ENCODE assay signal across 17 cellular contexts in genomic region chr1:54479251-54479650, GRCh38.
A peak's percentile ranks its signal among the peaks of the same experiment; 100 is the strongest.
DNase-seq lines count a peak whose midpoint lies in the region; ATAC-seq and TF ChIP-seq lines count a peak whose summit lies in the region.
"Had no signal": no experiment of that assay in that cellular context is flagged by ENCODE, and none has a peak within 500 bp of the region (broad histone marks: within the 10 kb centered on the region; RNA-seq: fewer than 3 reads in every experiment).

No MANE protein-coding gene starts in this region.

- H2AFZ ChIP-seq in DND-41 (ENCODE audit: low read depth, low read length) (no peak overlapping the region), neural progenitor cell (replicated peaks) (no peak overlapping the region)

- H3K4me1 ChIP-seq in DND-41 (ENCODE audit: insufficient read depth, low read length) (peaks cover 75% of the 10 kb centered on the region), neural progenitor cell (peaks cover 49% of the 10 kb centered on the region)

- H3K4me3 Mint-ChIP-seq in activated CD8-positive, alpha-beta T cell treated with anti-CD3 and anti-CD28 coated beads, Interleukin-2, amount 10 ng/mL, durations not matched to agents 7 days and 5 days = no peak overlapping the region
- H3K4me3 Mint-ChIP-seq in activated CD8-positive, alpha-beta T cell treated with anti-CD3 and anti-CD28 coated beads for 36 hours = no peak overlapping the region
- peak overlapping the region; percentile 66 to 88 for H3K4me3 Mint-ChIP-seq in effector memory CD8-positive, alpha-beta T cell
- H3K4me3 Mint-ChIP-seq in neural progenitor cell = no peak overlapping the region
- H3K4me3 Mint-ChIP-seq: CD14-positive monocyte had no signal

- H3K4me1 Mint-ChIP-seq in activated CD8-positive, alpha-beta T cell treated with anti-CD3 and anti-CD28 coated beads, Interleukin-2, amount 10 ng/mL, durations not matched to agents 7 days and 5 days (ENCODE audit: low read depth) = peaks cover 60% of the 10 kb centered on the region
- H3K4me1 Mint-ChIP-seq in activated CD8-positive, alpha-beta T cell treated with anti-CD3 and anti-CD28 coated beads for 36 hours (ENCODE audit: low read depth) = peaks cover 59% of the 10 kb centered on the region
- H3K4me1 Mint-ChIP-seq in effector memory CD8-positive, alpha-beta T cell (ENCODE audit: low read depth in 2 of 2) = peaks cover 69 to 70% of the 10 kb centered on the region in 2 donors
- H3K4me1 Mint-ChIP-seq in neural progenitor cell = peaks cover 72% of the 10 kb centered on the region

- POLR2A ChIA-PET in activated CD8-positive, alpha-beta T cell treated with anti-CD3 and anti-CD28 coated beads, Interleukin-2, amount 10 ng/mL, durations not matched to agents 7 days and 5 days (lab: Charles Lee) = interaction anchor here (1.1 kb wide), 1 partner anchor 73 kb away, joined by 3 read pairs; the partner anchor contains the start of gene SSBP3
- POLR2A ChIA-PET in activated CD8-positive, alpha-beta T cell treated with anti-CD3 and anti-CD28 coated beads for 36 hours (lab: Charles Lee) = no interaction called here

- ATAC-seq in activated CD8-positive, alpha-beta T cell treated with anti-CD3 and anti-CD28 coated beads, Interleukin-2, amount 10 ng/mL, durations not matched to agents 7 days and 5 days = no peak
- ATAC-seq in activated CD8-positive, alpha-beta T cell treated with anti-CD3 and anti-CD28 coated beads for 36 hours = no peak
- ATAC-seq in DND-41 (ENCODE audit: insufficient read depth, low read depth) (no peak), HG02970 (IDR thresholded peaks at IDR 0.05; ENCODE audit: low FRiP score, unreplicated experiment) (no peak)
- no peak for ATAC-seq in effector memory CD8-positive, alpha-beta T cell (replicated peaks)
- ATAC-seq: Panc1, Right ventricle myocardium inferior had no signal

- DNase-seq in activated CD8-positive, alpha-beta T cell treated with anti-CD3 and anti-CD28 coated beads, Interleukin-2, amount 10 ng/mL, durations not matched to agents 7 days and 5 days = no peak
- no peak for DNase-seq in activated CD8-positive, alpha-beta T cell treated with anti-CD3 and anti-CD28 coated beads for 36 hours
- DNase-seq in DND-41 (no peak), neural progenitor cell (ENCODE audit: low spot score) (no peak), NCI-H1105 (lab: John Stamatoyannopoulos, UW) (no peak), NCI-H526 treated with DMSO at 0.1 percent for 48 hours (lab: John Stamatoyannopoulos, UW) (no peak)
- no peak for DNase-seq in effector memory CD8-positive, alpha-beta T cell
- DNase-seq: 8988T, Karpas-422, MM.1S, NCI-H1105 treated with DMSO at 0.1 percent for 48 hours, NCI-H187, NCI-H446 treated with DMSO at 0.1 percent for 48 hours had no signal

- CTCF ChIA-PET in activated CD8-positive, alpha-beta T cell treated with anti-CD3 and anti-CD28 coated beads, Interleukin-2, amount 10 ng/mL, durations not matched to agents 7 days and 5 days (lab: Charles Lee) = interaction anchor here (1.7 kb wide), 2 partner anchors 10 kb away, joined by 6 to 9 read pairs; no protein-coding TSS in a partner anchor
- CTCF ChIA-PET in activated CD8-positive, alpha-beta T cell treated with anti-CD3 and anti-CD28 coated beads for 36 hours (lab: Charles Lee) = interaction anchor here (1.1 to 2.3 kb wide), 4 partner anchors 10 to 168 kb away, joined by 3 to 9 read pairs (median 6); no protein-coding TSS in a partner anchor

- no peaks in the 10 kb centered on the region for H3K9me3 Mint-ChIP-seq in activated CD8-positive, alpha-beta T cell treated with anti-CD3 and anti-CD28 coated beads, Interleukin-2, amount 10 ng/mL, durations not matched to agents 7 days and 5 days (ENCODE audit: insufficient read depth)
- H3K9me3 Mint-ChIP-seq in activated CD8-positive, alpha-beta T cell treated with anti-CD3 and anti-CD28 coated beads for 36 hours = no peaks in the 10 kb centered on the region
- H3K9me3 Mint-ChIP-seq in effector memory CD8-positive, alpha-beta T cell = no peaks in the 10 kb centered on the region
- H3K9me3 Mint-ChIP-seq in neural progenitor cell = peaks cover 4% of the 10 kb centered on the region

- H3F3A ChIP-seq in neural progenitor cell (ENCODE audit: low read depth) = peaks cover 32% of the 10 kb centered on the region

- no peaks in the 10 kb centered on the region for H3K27me3 ChIP-seq in DND-41 (ENCODE audit: insufficient read depth, low read length, poor library complexity)
- peaks cover 4% of the 10 kb centered on the region for H3K27me3 ChIP-seq in neural progenitor cell

- no peaks in the 10 kb centered on the region for H3K36me3 Mint-ChIP-seq in activated CD8-positive, alpha-beta T cell treated with anti-CD3 and anti-CD28 coated beads, Interleukin-2, amount 10 ng/mL, durations not matched to agents 7 days and 5 days (ENCODE audit: low read depth)
- H3K36me3 Mint-ChIP-seq in activated CD8-positive, alpha-beta T cell treated with anti-CD3 and anti-CD28 coated beads for 36 hours (ENCODE audit: low read depth) = no peaks in the 10 kb centered on the region
- peaks cover 11% of the 10 kb centered on the region for H3K36me3 Mint-ChIP-seq in effector memory CD8-positive, alpha-beta T cell (ENCODE audit: insufficient read depth)
- H3K36me3 Mint-ChIP-seq in neural progenitor cell = no peaks in the 10 kb centered on the region

- H3K4me3 ChIP-seq in DND-41 (ENCODE audit: low read depth in 1 of 2, low read length in 2 of 2) (no peak overlapping the region), neural progenitor cell (no peak overlapping the region)

- no peak overlapping the region for H3K9ac ChIP-seq in DND-41 (ENCODE audit: low read depth, low read length)
- H3K9ac ChIP-seq in neural progenitor cell = no peak overlapping the region

- no peaks in the 10 kb centered on the region for H3K79me2 ChIP-seq in DND-41 (ENCODE audit: insufficient read depth, low read length)
- H3K79me2 ChIP-seq in neural progenitor cell (ENCODE audit: low read depth) = no peaks in the 10 kb centered on the region

- H3K4me2 ChIP-seq in DND-41 (ENCODE audit: insufficient read depth, low read length) (no peak overlapping the region), neural progenitor cell (no peak overlapping the region)

- H3K27ac ChIP-seq in DND-41 (ENCODE audit: low read length) = peak overlapping the region; percentile 87
- H3K27ac ChIP-seq in neural progenitor cell = no peak overlapping the region

- TF ChIP-seq CTCF in activated CD8-positive, alpha-beta T cell treated with anti-CD3 and anti-CD28 coated beads for 36 hours (IDR thresholded peaks at IDR 0.05) = no peak
- TF ChIP-seq CTCF in DND-41 (IDR thresholded peaks at IDR 0.05; ENCODE audit: borderline replicate concordance, extremely low read depth, low read length, poor library complexity, severe bottlenecking) (no peak), neural progenitor cell (IDR thresholded peaks at IDR 0.05) (no peak)

- H4K20me1 ChIP-seq in DND-41 (ENCODE audit: insufficient read depth, low read length) (no peaks in the 10 kb centered on the region), neural progenitor cell (ENCODE audit: low read depth) (no peaks in the 10 kb centered on the region)

- H3K27me3 Mint-ChIP-seq in activated CD8-positive, alpha-beta T cell treated with anti-CD3 and anti-CD28 coated beads, Interleukin-2, amount 10 ng/mL, durations not matched to agents 7 days and 5 days (ENCODE audit: low read depth) = peaks cover 8% of the 10 kb centered on the region
- no peaks in the 10 kb centered on the region for H3K27me3 Mint-ChIP-seq in activated CD8-positive, alpha-beta T cell treated with anti-CD3 and anti-CD28 coated beads for 36 hours
- H3K27me3 Mint-ChIP-seq in effector memory CD8-positive, alpha-beta T cell = no peaks in the 10 kb centered on the region
- peaks cover 13% of the 10 kb centered on the region for H3K27me3 Mint-ChIP-seq in neural progenitor cell (ENCODE audit: insufficient read depth, low read depth)

- peak overlapping the region; percentile 12 for H3K27ac Mint-ChIP-seq in activated CD8-positive, alpha-beta T cell treated with anti-CD3 and anti-CD28 coated beads, Interleukin-2, amount 10 ng/mL, durations not matched to agents 7 days and 5 days
- H3K27ac Mint-ChIP-seq in activated CD8-positive, alpha-beta T cell treated with anti-CD3 and anti-CD28 coated beads for 36 hours = no peak overlapping the region
- H3K27ac Mint-ChIP-seq in effector memory CD8-positive, alpha-beta T cell = peak overlapping the region; percentile 94 to 95
- H3K27ac Mint-ChIP-seq in neural progenitor cell = peak overlapping the region; percentile 42

- H3K9me3 ChIP-seq in DND-41 (ENCODE audit: insufficient read depth, low read length, severe bottlenecking) = no peaks in the 10 kb centered on the region
- H3K9me3 ChIP-seq in neural progenitor cell (ENCODE audit: low read depth) = no peaks in the 10 kb centered on the region

- intact Hi-C loops in activated CD8-positive, alpha-beta T cell treated with anti-CD3 and anti-CD28 coated beads for 36 hours (cut with micrococcal nuclease) = no loop called here

- H3K36me3 ChIP-seq in DND-41 (ENCODE audit: insufficient read depth, low read length) = no peaks in the 10 kb centered on the region
- no peaks in the 10 kb centered on the region for H3K36me3 ChIP-seq in neural progenitor cell

Comparison
In these comparisons a context has a peak if more than half of its experiments do, and no peak if none do; other contexts are left out.
1. H3K4me3 Mint-ChIP-seq: peak in effector memory CD8-positive, alpha-beta T cell (2 of 2); none in activated CD8-positive, alpha-beta T cell treated with anti-CD3 and anti-CD28 coated beads, Interleukin-2, amount 10 ng/mL, durations not matched to agents 7 days and 5 days (single experiment), activated CD8-positive, alpha-beta T cell treated with anti-CD3 and anti-CD28 coated beads for 36 hours (single experiment) and neural progenitor cell (single experiment).